9 cellular contexts compared by ENCODE assay signal in genomic region chr13:30422056-30422914, GRCh38. TPM values are rescaled to one million over a fixed set of nuclear protein-coding genes. Genes with fewer than 3 reads are reported as not detected.
DNase-seq lines count a peak whose midpoint lies in the region; ATAC-seq, FAIRE-seq and TF ChIP-seq lines count a peak whose summit lies in the region.
"Had no signal": no experiment of that assay in that cellular context is flagged by ENCODE, and none has a peak within 500 bp of the region (broad histone marks: within the 10 kb centered on the region; RNA-seq: fewer than 3 reads in every experiment).

UBE2L5 (plus strand) TSS chr13:30422493; CDS start chr13:30427991, 5,498 bp downstream.

- CTCF ChIA-PET in activated naive CD4-positive, alpha-beta T cell treated with anti-CD3 and anti-CD28 coated beads for 36 hours (lab: Charles Lee): no interaction called here

- no peaks in the 10 kb centered on the region for H3K9me3 ChIP-seq in gastroesophageal sphincter
- no peaks in the 10 kb centered on the region for H3K9me3 ChIP-seq in neuronal stem cell (replicated peaks in 1 of 2; ENCODE audit: control insufficient read depth in 2 of 2, insufficient read depth in 1 of 2, low read depth in 1 of 2, low read length in 2 of 2)
- H3K9me3 ChIP-seq in subcutaneous abdominal adipose tissue (ENCODE audit: control insufficient read depth in 5 of 5, low read length in 5 of 5): no peaks in the 10 kb centered on the region

- no peak within 1 kb of the TSS for H4K91ac ChIP-seq in neuronal stem cell (ENCODE audit: low read depth, low read length, poor library complexity)

- TF ChIP-seq CTCF in gastroesophageal sphincter (IDR thresholded peaks at IDR 0.05): peak in 1 of 4 experiments; percentile 16

- H3K27me3 Mint-ChIP-seq in activated naive CD4-positive, alpha-beta T cell treated with anti-CD3 and anti-CD28 coated beads for 36 hours (ENCODE audit: low read depth): no peaks in the 10 kb centered on the region

- peak within 1 kb of the TSS; percentile 57 for H3K27ac Mint-ChIP-seq in activated naive CD4-positive, alpha-beta T cell treated with anti-CD3 and anti-CD28 coated beads for 36 hours

- H3K4me1 Mint-ChIP-seq in activated naive CD4-positive, alpha-beta T cell treated with anti-CD3 and anti-CD28 coated beads for 36 hours (ENCODE audit: low read depth): peaks cover 10% of the 10 kb centered on the region

- H3K36me3 ChIP-seq in gastroesophageal sphincter (no peaks in the 10 kb centered on the region), neuronal stem cell (replicated peaks in 1 of 2; ENCODE audit: control insufficient read depth in 2 of 2, insufficient read depth in 2 of 2, low read length in 2 of 2) (no peaks in the 10 kb centered on the region), subcutaneous abdominal adipose tissue (ENCODE audit: control insufficient read depth in 5 of 5, insufficient read depth in 5 of 5, low read length in 5 of 5) (no peaks in the 10 kb centered on the region)

- H3K79me1 ChIP-seq in neuronal stem cell (ENCODE audit: low read depth, low read length): no peaks in the 10 kb centered on the region

- H3K4me3 Mint-ChIP-seq in activated naive CD4-positive, alpha-beta T cell treated with anti-CD3 and anti-CD28 coated beads for 36 hours: peak within 1 kb of the TSS; percentile 80

- no peak within 1 kb of the TSS for H4K8ac ChIP-seq in neuronal stem cell (ENCODE audit: low read depth, low read length)

- H2AK5ac ChIP-seq in neuronal stem cell (ENCODE audit: low read depth, low read length): no peak within 1 kb of the TSS

- FAIRE-seq in GM19239 (lab: Jason Lieb, UNC): peak; percentile 33

- H3K27me3 ChIP-seq in gastroesophageal sphincter: no peaks in the 10 kb centered on the region
- H3K27me3 ChIP-seq in neuronal stem cell (ENCODE audit: control insufficient read depth in 3 of 3, insufficient read depth in 3 of 3, low read depth in 1 of 3, low read length in 3 of 3): peaks cover 0 to 74% (median 4%) of the 10 kb centered on the region in 3 experiments
- no peaks in the 10 kb centered on the region for H3K27me3 ChIP-seq in subcutaneous abdominal adipose tissue (ENCODE audit: control insufficient read depth in 5 of 5, insufficient read depth in 4 of 5, low read length in 5 of 5)

- no peak within 1 kb of the TSS for H3K23ac ChIP-seq in neuronal stem cell (ENCODE audit: low read depth, low read length, poor library complexity)

- no peak for TF ChIP-seq EP300 in gastroesophageal sphincter (IDR thresholded peaks at IDR 0.05)

- H3K27ac ChIP-seq in gastroesophageal sphincter: peak within 1 kb of the TSS; percentile 93 to 96 (median 95)
- peak within 1 kb of the TSS; percentile 89 for H3K27ac ChIP-seq in neuronal stem cell (replicated peaks; ENCODE audit: low read length)
- H3K27ac ChIP-seq in subcutaneous abdominal adipose tissue (ENCODE audit: low read depth, low read length): peak within 1 kb of the TSS; percentile 92

- H2BK12ac ChIP-seq in neuronal stem cell (ENCODE audit: low read length): no peak within 1 kb of the TSS

- TF ChIP-seq POLR2A in gastroesophageal sphincter (IDR thresholded peaks at IDR 0.05): peak; percentile 77 to 87

- intact Hi-C loops in activated naive CD4-positive, alpha-beta T cell treated with anti-CD3 and anti-CD28 coated beads for 36 hours (cut with micrococcal nuclease): loop anchor here (1.0 kb wide), 5 partner anchors 8 to 45 kb away; no protein-coding TSS in a partner anchor

- peak within 1 kb of the TSS; percentile 46 for H3K9ac ChIP-seq in neuronal stem cell (ENCODE audit: low read depth, low read length, poor library complexity)
- H3K9ac ChIP-seq in subcutaneous abdominal adipose tissue (ENCODE audit: low read length in 5 of 5): peak within 1 kb of the TSS; percentile 80 to 94 (median 89)

- H2BK120ac ChIP-seq in neuronal stem cell (ENCODE audit: low read depth, low read length): no peak within 1 kb of the TSS

- DNase-seq in CD1c-positive myeloid dendritic cell (ENCODE audit: extremely low spot score): peak; percentile 90
- peak; percentile 44 for DNase-seq in GM19239 (ENCODE audit: insufficient read length, low spot score)
- DNase-seq in RPMI7951 (ENCODE audit: low read depth): peak; percentile 76
- peak; percentile 72 for DNase-seq in activated naive CD4-positive, alpha-beta T cell treated with anti-CD3 and anti-CD28 coated beads for 36 hours
- peak; percentile 66 for DNase-seq in neuronal stem cell (ENCODE audit: low spot score)

- no peaks in the 10 kb centered on the region for H3K9me3 Mint-ChIP-seq in activated naive CD4-positive, alpha-beta T cell treated with anti-CD3 and anti-CD28 coated beads for 36 hours

- H2BK15ac ChIP-seq in neuronal stem cell (ENCODE audit: low read length): no peak within 1 kb of the TSS

- 1 to 3% methylated on average over 7 to 13 of the region's 57 CpGs for WGBS in gastroesophageal sphincter (ENCODE audit: low coverage in 1 of 2), 2 donors
- WGBS in neuronal stem cell (ENCODE audit: extremely low coverage in 2 of 2, insufficient read length in 2 of 2, insufficient replicate concordance in 1 of 2), 2 donors: no CpG with 5 or more reads among the region's 57 CpGs

- ATAC-seq in HG03521 (IDR thresholded peaks at IDR 0.05; ENCODE audit: unreplicated experiment) (peak; percentile 67), gastroesophageal sphincter (peak; percentile 89)

- H3K36me3 Mint-ChIP-seq in activated naive CD4-positive, alpha-beta T cell treated with anti-CD3 and anti-CD28 coated beads for 36 hours (ENCODE audit: low read depth): no peaks in the 10 kb centered on the region

- H3K4me3 ChIP-seq in gastroesophageal sphincter: peak within 1 kb of the TSS; percentile 59 to 93
- H3K4me3 ChIP-seq in neuronal stem cell (ENCODE audit: low read length in 2 of 2): peak within 1 kb of the TSS; percentile 43 to 86
- H3K4me3 ChIP-seq in subcutaneous abdominal adipose tissue (ENCODE audit: low read depth in 1 of 5, low read length in 5 of 5): peak within 1 kb of the TSS; percentile 68 to 91 (median 80)

- H3K4me1 ChIP-seq in gastroesophageal sphincter (peaks cover 2 to 32% (median 4%) of the 10 kb centered on the region in 3 donors), neuronal stem cell (ENCODE audit: control insufficient read depth in 2 of 2, insufficient read depth in 1 of 2, low read depth in 1 of 2, low read length in 2 of 2) (peaks cover 6 to 7% of the 10 kb centered on the region in 2 donors), subcutaneous abdominal adipose tissue (ENCODE audit: control insufficient read depth in 5 of 5, insufficient read depth in 5 of 5, low read length in 5 of 5) (peaks cover 0 to 24% (median 19%) of the 10 kb centered on the region in 5 donors)

- H3K18ac ChIP-seq in neuronal stem cell (ENCODE audit: low read length): peak within 1 kb of the TSS; percentile 89

- peak within 1 kb of the TSS; percentile 83 for H2AFZ ChIP-seq in neuronal stem cell (ENCODE audit: low read length)

- no peak within 1 kb of the TSS for H3K14ac ChIP-seq in neuronal stem cell (ENCODE audit: low read length)

- peak within 1 kb of the TSS; percentile 77 for H3K4me2 ChIP-seq in neuronal stem cell (ENCODE audit: insufficient read depth, low read length, poor library complexity, severe bottlenecking)

- H3K4ac ChIP-seq in neuronal stem cell (ENCODE audit: low read length): no peak within 1 kb of the TSS

- H2BK5ac ChIP-seq in neuronal stem cell (ENCODE audit: low read length): peak within 1 kb of the TSS; percentile 45

RNA-seq across cellular contexts. Expression of gene UBE2L5, which starts in this region (rescaled TPM):
- total RNA-seq in RPMI7951 (2014; rRNA removed; shearing (Covaris generic)): not detected in 2 replicates
- total RNA-seq in activated naive CD4-positive, alpha-beta T cell treated with anti-CD3 and anti-CD28 coated beads for 36 hours: not detected
- total RNA-seq in gastroesophageal sphincter: under 1 TPM in 1 of 4 donors, not detected in 3; 0.31 TPM
- not detected for polyA plus RNA-seq in neuronal stem cell (2013, experiment 1 of 2)
- polyA plus RNA-seq in neuronal stem cell (2013, experiment 2 of 2): 0.24 TPM
- total RNA-seq: dermis microvascular lymphatic vessel endothelial cell had no signal

Comparison
In these comparisons a context has a peak if more than half of its experiments do, and no peak if none do; other contexts are left out.
1. Peak in every context shown above with its lines: DNase-seq, ATAC-seq, H3K4me3 ChIP-seq and H3K27ac ChIP-seq.
2. Peak in DNase-seq in RPMI7951; RNA of the gene not detected or under 1 TPM.
3. Peak in DNase-seq in activated naive CD4-positive, alpha-beta T cell treated with anti-CD3 and anti-CD28 coated beads for 36 hours; RNA of the gene not detected or under 1 TPM.
4. Peak in ATAC-seq, H3K4me3 ChIP-seq and H3K27ac ChIP-seq in gastroesophageal sphincter; RNA of the gene not detected or under 1 TPM.